Comparison of ENCODE assay signal across 20 cellular contexts in the genomic region with DNA sequence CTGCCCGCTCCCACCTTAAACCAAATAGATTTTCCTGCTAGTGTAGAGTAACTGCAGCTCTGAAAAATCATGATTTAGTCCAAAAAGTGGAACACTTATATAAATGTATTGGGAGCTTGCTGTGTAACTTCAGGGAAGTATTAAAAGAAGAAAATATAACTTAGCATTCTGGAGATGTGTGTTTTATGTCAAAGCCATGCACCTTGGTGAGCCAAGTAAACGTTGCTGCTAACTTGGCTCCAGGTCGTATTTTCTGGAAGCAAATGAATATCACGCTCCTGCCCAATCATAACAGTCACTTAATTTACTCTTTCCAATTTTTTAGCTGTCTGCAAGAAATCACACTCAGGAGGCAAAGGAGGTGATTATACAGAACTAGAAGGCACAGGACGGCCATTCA.
DNase-seq lines count a peak whose midpoint lies in the region; ATAC-seq and TF ChIP-seq lines count a peak whose summit lies in the region.
"Had no signal": no experiment of that assay in that cellular context is flagged by ENCODE, and none has a peak within 500 bp of the region (broad histone marks: within the 10 kb centered on the region; RNA-seq: fewer than 3 reads in every experiment).

No MANE protein-coding gene starts in this region.

- no peaks in the 10 kb centered on the region for H3K9me3 Mint-ChIP-seq in activated T-helper 17 cell treated with anti-CD3 and anti-CD28 coated beads, Interleukin-2, amount 50 U/mL, for 72 hours
- H3K9me3 Mint-ChIP-seq: CD4-positive, alpha-beta memory T cell; CD4-positive, CD25-positive, alpha-beta regulatory T cell; CD8-positive, alpha-beta memory T cell had no signal

- H3K9me3 ChIP-seq in HEK293 (ENCODE audit: control insufficient read depth, insufficient read depth, low read depth, low read length): no peaks in the 10 kb centered on the region
- no peaks in the 10 kb centered on the region for H3K9me3 ChIP-seq in stomach smooth muscle (ENCODE audit: control insufficient read depth in 2 of 2, low read length in 2 of 2)
- H3K9me3 ChIP-seq: A549, BE2C, BLaER1, Caco-2 had no signal

- no peak for DNase-seq in COR-L47 (lab: John Stamatoyannopoulos, UW)
- DNase-seq: BE2C; C1 segment of cervical spinal cord; Caco-2; Calu3; CD4-positive, alpha-beta memory T cell; CD4-positive, CD25-positive, alpha-beta regulatory T cell; CD8-positive, alpha-beta memory T cell; DMS79 treated with DMSO at 0.1 percent for 48 hours; GF-D8 had no signal

- no peak for TF ChIP-seq CTCF in HEK293 (tag by site-specific recombination; IDR thresholded peaks at IDR 0.05)

- H3K36me3 Mint-ChIP-seq in activated T-helper 17 cell treated with anti-CD3 and anti-CD28 coated beads, Interleukin-2, amount 50 U/mL, for 72 hours (ENCODE audit: low read depth): peaks cover 65% of the 10 kb centered on the region

- H3K4me1 Mint-ChIP-seq in activated T-helper 17 cell treated with anti-CD3 and anti-CD28 coated beads, Interleukin-2, amount 50 U/mL, for 72 hours: no peaks in the 10 kb centered on the region
- H3K4me1 Mint-ChIP-seq: CD14-positive monocyte; CD8-positive, alpha-beta memory T cell had no signal

- H3K36me3 ChIP-seq in HEK293 (ENCODE audit: control insufficient read depth in 2 of 2, insufficient read depth in 1 of 2, low read length in 2 of 2): peaks cover 11 to 12% of the 10 kb centered on the region in 2 experiments; a peak in 2 of 3 replicates
- H3K36me3 ChIP-seq in rectal smooth muscle tissue (ENCODE audit: control insufficient read depth, insufficient read depth, low read length): peaks cover 6% of the 10 kb centered on the region
- H3K36me3 ChIP-seq in stomach smooth muscle (ENCODE audit: control insufficient read depth in 2 of 2, insufficient read depth in 2 of 2, low read length in 2 of 2): peaks cover 13% of the 10 kb centered on the region in 2 donors
- H3K36me3 ChIP-seq: BE2C had no signal

- H3K27me3 ChIP-seq in rectal smooth muscle tissue (ENCODE audit: control insufficient read depth, insufficient read depth, low read length) (no peaks in the 10 kb centered on the region), stomach smooth muscle (ENCODE audit: control insufficient read depth in 1 of 2, insufficient read depth in 2 of 2, low read length in 2 of 2) (no peaks in the 10 kb centered on the region)
- H3K27me3 ChIP-seq: BLaER1 had no signal

- POLR2A ChIA-PET in HEK293 (lab: Yijun Ruan, JAX): no interaction called here

- H3K4me3 ChIP-seq in HEK293 (ENCODE audit: low read depth, low read length) (no peak overlapping the region), rectal smooth muscle tissue (ENCODE audit: low read length) (no peak overlapping the region), stomach smooth muscle (ENCODE audit: low read length in 2 of 2) (peak overlapping the region in 1 of 2 donors; percentile 8)
- H3K4me3 ChIP-seq: A549, BLaER1 had no signal

- H3K9ac ChIP-seq in rectal smooth muscle tissue (ENCODE audit: low read length) (no peak overlapping the region), stomach smooth muscle (ENCODE audit: low read length in 2 of 2) (no peak overlapping the region)
- H3K9ac ChIP-seq: BLaER1 had no signal

- no peaks in the 10 kb centered on the region for H3K27me3 Mint-ChIP-seq in activated T-helper 17 cell treated with anti-CD3 and anti-CD28 coated beads, Interleukin-2, amount 50 U/mL, for 72 hours
- H3K27me3 Mint-ChIP-seq: CD4-positive, alpha-beta memory T cell; CD4-positive, CD25-positive, alpha-beta regulatory T cell; CD8-positive, alpha-beta memory T cell had no signal

- H3K27ac ChIP-seq in HEK293 (ENCODE audit: extremely low read depth, low read depth, low read length): no peak overlapping the region
- peak overlapping the region; percentile 55 for H3K27ac ChIP-seq in rectal smooth muscle tissue (ENCODE audit: low read depth, low read length)
- H3K27ac ChIP-seq in stomach smooth muscle (ENCODE audit: low read length): peak overlapping the region; percentile 37
- H3K27ac ChIP-seq: 22Rv1, A549, BLaER1 had no signal

- ATAC-seq in activated T-helper 17 cell treated with anti-CD3 and anti-CD28 coated beads, Interleukin-2, amount 50 U/mL, for 72 hours (replicated peaks): no peak
- ATAC-seq in GM19328 (IDR thresholded peaks at IDR 0.05; ENCODE audit: unreplicated experiment) (no peak), GM18502 (IDR thresholded peaks at IDR 0.05; ENCODE audit: poor library complexity, unreplicated experiment) (no peak)
- ATAC-seq: A549 had no signal

- H3K4me1 ChIP-seq in HEK293 (ENCODE audit: control insufficient read depth, insufficient read depth, low read length): no peaks in the 10 kb centered on the region
- H3K4me1 ChIP-seq in rectal smooth muscle tissue (ENCODE audit: control insufficient read depth, insufficient read depth, low read length): peaks cover 10% of the 10 kb centered on the region
- H3K4me1 ChIP-seq in stomach smooth muscle (ENCODE audit: control insufficient read depth, insufficient read depth, low read length): peaks cover 9% of the 10 kb centered on the region
- H3K4me1 ChIP-seq: A549, BE2C, BLaER1, Caco-2 had no signal

- peak overlapping the region; percentile 58 for H3K27ac Mint-ChIP-seq in activated T-helper 17 cell treated with anti-CD3 and anti-CD28 coated beads, Interleukin-2, amount 50 U/mL, for 72 hours
- H3K27ac Mint-ChIP-seq: CD4-positive, alpha-beta memory T cell had no signal

- CTCF ChIA-PET in HEK293 (lab: Yijun Ruan, JAX): interaction anchor here (1.1 to 2.0 kb wide), 3 partner anchors 8 to 77 kb away, joined by 4 to 13 read pairs (median 4); no protein-coding TSS in a partner anchor

- H3K4me3 Mint-ChIP-seq in activated T-helper 17 cell treated with anti-CD3 and anti-CD28 coated beads, Interleukin-2, amount 50 U/mL, for 72 hours: no peak overlapping the region
- H3K4me3 Mint-ChIP-seq: CD14-positive monocyte; CD4-positive, alpha-beta memory T cell; CD4-positive, CD25-positive, alpha-beta regulatory T cell; CD8-positive, alpha-beta memory T cell had no signal

TF ChIP-seq in HEK293, 187 proteins besides CTCF, POLR2A, EP300 and RAD21:
- TF ChIP-seq, protein P1, sequence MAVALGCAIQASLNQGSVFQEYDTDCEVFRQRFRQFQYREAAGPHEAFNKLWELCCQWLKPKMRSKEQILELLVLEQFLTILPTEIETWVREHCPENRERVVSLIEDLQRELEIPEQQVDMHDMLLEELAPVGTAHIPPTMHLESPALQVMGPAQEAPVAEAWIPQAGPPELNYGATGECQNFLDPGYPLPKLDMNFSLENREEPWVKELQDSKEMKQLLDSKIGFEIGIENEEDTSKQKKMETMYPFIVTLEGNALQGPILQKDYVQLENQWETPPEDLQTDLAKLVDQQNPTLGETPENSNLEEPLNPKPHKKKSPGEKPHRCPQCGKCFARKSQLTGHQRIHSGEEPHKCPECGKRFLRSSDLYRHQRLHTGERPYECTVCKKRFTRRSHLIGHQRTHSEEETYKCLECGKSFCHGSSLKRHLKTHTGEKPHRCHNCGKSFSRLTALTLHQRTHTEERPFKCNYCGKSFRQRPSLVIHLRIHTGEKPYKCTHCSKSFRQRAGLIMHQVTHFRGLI (tag by site-specific recombination; IDR thresholded peaks at IDR 0.05): 0 out of 2 replicates have a peak, but pooled peaks have one; percentile 47
- no peak for TF ChIP-seq ZBTB20 (tag by site-specific recombination; IDR thresholded peaks at IDR 0.05)
